ENCODE assay signal across 8 cellular contexts in the genomic region with DNA sequence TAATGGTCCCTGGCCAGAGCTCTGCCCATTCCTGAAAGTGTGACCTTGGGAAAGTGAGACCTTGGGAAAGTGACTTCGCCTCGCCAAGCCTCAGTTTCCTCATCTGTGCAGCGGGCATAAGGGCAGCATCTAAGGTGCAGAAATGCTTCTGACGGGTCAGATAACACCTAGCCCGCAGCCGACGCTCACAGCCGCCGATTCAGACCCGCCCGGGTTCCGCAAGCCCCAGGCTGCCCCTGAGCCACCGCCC. TPM values are rescaled to one million over a fixed set of nuclear protein-coding genes. Genes with fewer than 3 reads are reported as not detected.
DNase-seq lines count a peak whose midpoint lies in the region; TF ChIP-seq lines count a peak whose summit lies in the region.

No MANE protein-coding gene starts in this region.

- no peaks in the 10 kb centered on the region for H3K9me3 ChIP-seq in GM23248 (ENCODE audit: low read depth)
- H3K9me3 ChIP-seq in SU-DHL-6 (ENCODE audit: insufficient read depth, low read length): no peaks in the 10 kb centered on the region

- H3K4me3 ChIP-seq in GM23248 (peak overlapping the region; percentile 91), SU-DHL-6 (ENCODE audit: insufficient read depth, low read length, poor library complexity, severe bottlenecking) (peak overlapping the region; percentile 81), fibroblast of villous mesenchyme (ENCODE audit: low read depth, low read length) (peak overlapping the region; percentile 87), skeletal muscle cell (ENCODE audit: low read depth, low read length) (peak overlapping the region; percentile 83)

- peaks cover 29% of the 10 kb centered on the region for H3K4me1 ChIP-seq in GM23248 (ENCODE audit: insufficient read depth)

- H3K27me3 ChIP-seq in GM23248 (replicated peaks; ENCODE audit: insufficient read depth) (no peaks in the 10 kb centered on the region), SU-DHL-6 (ENCODE audit: low read length) (no peaks in the 10 kb centered on the region)

- H3K36me3 ChIP-seq in GM23248 (ENCODE audit: low read depth): no peaks in the 10 kb centered on the region
- no peaks in the 10 kb centered on the region for H3K36me3 ChIP-seq in SU-DHL-6 (ENCODE audit: low read length)

- DNase-seq in GM23248 (peak; percentile 58), fibroblast of villous mesenchyme (ENCODE audit: low read depth) (no peak), skeletal muscle cell (ENCODE audit: low read depth) (no peak), head of caudate nucleus (no peak), AG08396 (ENCODE audit: low spot score) (no peak), NCI-H2029 (lab: John Stamatoyannopoulos, UW) (no peak)

- peaks cover 60% of the 10 kb centered on the region for H3K79me2 ChIP-seq in GM23248 (ENCODE audit: insufficient read depth)
- H3K79me2 ChIP-seq in SU-DHL-6 (ENCODE audit: insufficient read depth, low read length): peaks cover 52% of the 10 kb centered on the region

- H3K9ac ChIP-seq in GM23248: peak overlapping the region; percentile 85
- H3K9ac ChIP-seq in SU-DHL-6 (ENCODE audit: low read length): peak overlapping the region; percentile 93

- intact Hi-C loops in head of caudate nucleus (cut with DNase I): loop anchor here (5.0 kb wide), 1 partner anchor 65 kb away; a partner anchor contains a TSS

- peak overlapping the region; percentile 87 for H3K27ac ChIP-seq in C4-2B
- H3K27ac ChIP-seq in GM23248: peak overlapping the region; percentile 48
- H3K27ac ChIP-seq in SU-DHL-6 (ENCODE audit: low read depth, low read length): peak overlapping the region; percentile 54

- 0% methylated on average over 4 to 7 of the region's 13 CpGs for WGBS in GM23248 (ENCODE audit: low coverage in 1 of 2, low lambda C conversion rate in 2 of 2, missing lambda C conversion rate in 2 of 2), 2 experiments

- in situ Hi-C loops in GM23248 (cut with MboI): no loop called here

- no peak for TF ChIP-seq CTCF in C4-2B (conservative IDR thresholded peaks at IDR 0.05)
- no peak for TF ChIP-seq CTCF in SU-DHL-6 (IDR thresholded peaks at IDR 0.05; ENCODE audit: insufficient read depth, low read length, poor library complexity, severe bottlenecking)
- no peak for TF ChIP-seq CTCF in fibroblast of villous mesenchyme (IDR thresholded peaks at IDR 0.05; ENCODE audit: insufficient read depth, low read depth, low read length)

- H3K4me2 ChIP-seq in GM23248 (ENCODE audit: unreplicated experiment) (peak overlapping the region; percentile 97), SU-DHL-6 (ENCODE audit: low read depth, low read length, poor library complexity, severe bottlenecking) (peak overlapping the region; percentile 74)

- H4K20me1 ChIP-seq in GM23248 (ENCODE audit: insufficient read depth) (peaks cover 3% of the 10 kb centered on the region; the same call in 1 of the 2 replicates), SU-DHL-6 (ENCODE audit: low read depth, low read length) (no peaks in the 10 kb centered on the region; the same call in 1 of the 2 replicates)

- H3K9me2 ChIP-seq in GM23248 (ENCODE audit: insufficient read depth) (no peaks in the 10 kb centered on the region), SU-DHL-6 (replicated peaks; ENCODE audit: insufficient read depth, low read length) (no peaks in the 10 kb centered on the region)

- H2AFZ ChIP-seq in GM23248 (peak overlapping the region; percentile 74; the same call in 1 of the 2 replicates), SU-DHL-6 (ENCODE audit: low read depth, low read length, severe bottlenecking) (no peak overlapping the region)

- H3F3A ChIP-seq in GM23248 (ENCODE audit: insufficient read depth) (0 out of 2 replicates have a peak, but pooled peaks cover 4% of the 10 kb centered on the region), SU-DHL-6 (ENCODE audit: insufficient read depth) (no peaks in the 10 kb centered on the region)

RNA-seq across cellular contexts. Expression of a gene that starts 0.5 kb away (rescaled TPM):
- total RNA-seq in GM23248 (2014; rRNA removed; shearing (Covaris generic)): 150 and 162 TPM in 2 replicates
- polyA plus RNA-seq in GM23248 (2016; fragmentation: Nextera tagmentation; extraction: Ambion mirVana): 844 and 887 TPM in 2 replicates
- 120 and 172 TPM in 2 replicates for total RNA-seq in fibroblast of villous mesenchyme
